ENCODE assay signal across 36 cellular contexts in genomic region chr7:129277629-129278028, GRCh38.
"Had no signal": no experiment of that assay in that cellular context is flagged by ENCODE, and none has a peak within 500 bp of the region (broad histone marks: within the 10 kb centered on the region; RNA-seq: fewer than 3 reads in every experiment).

No MANE protein-coding gene starts in this region.

- H3K4me3 ChIP-seq: MG63 had no signal

- DNase-seq: MG63, MM.1S, MV-4-11, NCI-H1048, NCI-H1092, NCI-H1092 treated with DMSO at 0.1 percent for 48 hours, NCI-H1105, NCI-H1105 treated with DMSO at 0.1 percent for 48 hours, NCI-H1417, NCI-H1417 treated with DMSO at 0.1 percent for 48 hours, NCI-H1436, NCI-H1436 treated with DMSO at 0.1 percent for 48 hours, NCI-H146, NCI-H1694, NCI-H1694 treated with DMSO at 0.1 percent for 48 hours, NCI-H187, NCI-H187 treated with DMSO at 0.1 percent for 48 hours, NCI-H1930, NCI-H2029, NCI-H2029 treated with DMSO at 0.1 percent for 48 hours, NCI-H2081, NCI-H2081 treated with DMSO at 0.1 percent for 48 hours, NCI-H2107, NCI-H2171, NCI-H2171 treated with DMSO at 0.1 percent for 48 hours, NCI-H2227 treated with DMSO at 0.1 percent for 48 hours, NCI-H226, NCI-H345, NCI-H446, NCI-H446 treated with DMSO at 0.1 percent for 48 hours, NCI-H510A, NCI-H510A treated with DMSO at 0.1 percent for 48 hours, NCI-H524, NCI-H524 treated with DMSO at 0.1 percent for 48 hours, NCI-H526, NCI-H526 treated with DMSO at 0.1 percent for 48 hours had no signal

- H3K27me3 ChIP-seq: MG63 had no signal

- H3K36me3 ChIP-seq: MG63 had no signal
